In the genomic region with DNA sequence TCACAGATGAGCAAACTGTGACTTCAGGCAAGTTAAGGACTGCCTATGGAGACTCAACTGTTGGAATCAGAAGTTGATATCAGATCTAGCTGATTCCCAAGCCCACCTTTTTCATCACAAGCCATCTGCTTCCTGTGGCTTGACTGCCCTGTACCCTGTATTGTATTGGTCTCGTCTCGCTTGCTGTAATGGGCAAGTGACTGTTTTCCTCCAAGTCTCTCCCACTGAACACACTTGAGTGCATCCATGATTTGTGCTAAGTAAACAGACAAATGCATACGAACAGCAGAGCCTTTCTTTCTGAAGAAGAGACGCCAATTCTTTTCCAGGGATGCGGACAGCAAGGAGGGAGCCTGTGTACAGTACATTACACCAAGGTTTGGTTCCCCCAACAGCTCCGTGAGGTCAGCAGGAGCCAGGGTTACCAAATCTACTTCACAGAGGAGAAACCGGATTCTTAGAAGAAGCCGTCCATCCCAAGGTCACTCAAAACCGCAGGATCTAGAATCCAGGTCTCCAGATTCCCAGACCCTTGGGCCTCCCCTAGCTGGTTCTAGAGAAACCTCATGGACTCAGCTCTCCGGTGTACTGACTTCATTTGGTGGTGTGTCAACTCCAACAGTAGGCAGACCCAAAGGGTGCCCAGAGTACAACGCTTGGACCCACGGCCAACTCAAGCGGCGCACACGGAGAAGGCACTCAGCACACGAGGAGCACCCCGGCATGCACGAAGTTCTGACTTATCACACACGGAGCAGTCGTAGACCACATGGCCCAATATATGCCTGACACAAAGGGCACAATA, we compare ENCODE assay signal across 8 cellular contexts. TPM values are rescaled to one million over a fixed set of nuclear protein-coding genes. Genes with fewer than 3 reads are reported as not detected.
A peak's percentile ranks its signal among the peaks of the same experiment; 100 is the strongest.
DNase-seq lines count a peak whose midpoint lies in the region; FAIRE-seq and TF ChIP-seq lines count a peak whose summit lies in the region.

No MANE protein-coding gene starts in this region.

- in situ Hi-C loops in GM23248 (cut with MboI) = no loop called here

- no peaks in the 10 kb centered on the region for H4K20me1 ChIP-seq in DOHH2 (ENCODE audit: control insufficient read depth, insufficient read depth, low read depth, low read length)
- no peaks in the 10 kb centered on the region for H4K20me1 ChIP-seq in GM23248 (ENCODE audit: insufficient read depth)

- H3K27ac ChIP-seq in DOHH2 (ENCODE audit: low read depth, low read length) (peak overlapping the region; percentile 48), GM23248 (peak overlapping the region; percentile 51), subcutaneous abdominal adipose tissue (ENCODE audit: low read depth, low read length) (peak overlapping the region; percentile 75)

- H3K4me1 ChIP-seq in DOHH2 (ENCODE audit: control insufficient read depth, low read length) = peaks cover 20% of the 10 kb centered on the region
- peaks cover 17% of the 10 kb centered on the region for H3K4me1 ChIP-seq in GM23248 (ENCODE audit: insufficient read depth)
- H3K4me1 ChIP-seq in NT2/D1 (ENCODE audit: insufficient read depth, insufficient read length) = no peaks in the 10 kb centered on the region
- H3K4me1 ChIP-seq in subcutaneous abdominal adipose tissue (ENCODE audit: control insufficient read depth in 5 of 5, insufficient read depth in 5 of 5, low read length in 5 of 5) = peaks cover 2 to 28% (median 24%) of the 10 kb centered on the region in 5 donors

- H3K4me2 ChIP-seq in DOHH2 (ENCODE audit: low read length) (peak overlapping the region; percentile 95), GM23248 (ENCODE audit: unreplicated experiment) (peak overlapping the region; percentile 98)

- no peaks in the 10 kb centered on the region for H3K9me3 ChIP-seq in DOHH2 (ENCODE audit: control insufficient read depth, insufficient read depth, low read length)
- H3K9me3 ChIP-seq in GM23248 (ENCODE audit: low read depth) = no peaks in the 10 kb centered on the region
- H3K9me3 ChIP-seq in NT2/D1 (ENCODE audit: insufficient read depth, low read length) = no peaks in the 10 kb centered on the region
- no peaks in the 10 kb centered on the region for H3K9me3 ChIP-seq in subcutaneous abdominal adipose tissue (ENCODE audit: control insufficient read depth in 5 of 5, low read length in 5 of 5)

- H3K36me3 ChIP-seq in DOHH2 (ENCODE audit: control insufficient read depth, low read length) = peaks cover 80% of the 10 kb centered on the region
- H3K36me3 ChIP-seq in GM23248 (ENCODE audit: low read depth) = peaks cover 34% of the 10 kb centered on the region
- peaks cover 68% of the 10 kb centered on the region for H3K36me3 ChIP-seq in NT2/D1 (ENCODE audit: insufficient read depth, insufficient read length, low read length)
- peaks cover 19% of the 10 kb centered on the region for H3K36me3 ChIP-seq in bronchial epithelial cell (ENCODE audit: control insufficient read depth, insufficient read depth, low read length)
- peaks cover 41 to 58% (median 53%) of the 10 kb centered on the region in 5 donors for H3K36me3 ChIP-seq in subcutaneous abdominal adipose tissue (ENCODE audit: control insufficient read depth in 5 of 5, insufficient read depth in 5 of 5, low read length in 5 of 5)

- peak overlapping the region; percentile 95 for H2AFZ ChIP-seq in GM23248

- H3K27me3 ChIP-seq in DOHH2 (ENCODE audit: control insufficient read depth, low read length) = no peaks in the 10 kb centered on the region
- no peaks in the 10 kb centered on the region for H3K27me3 ChIP-seq in GM23248 (replicated peaks; ENCODE audit: insufficient read depth)
- H3K27me3 ChIP-seq in NT2/D1 (ENCODE audit: insufficient read depth, insufficient read length) = no peaks in the 10 kb centered on the region
- H3K27me3 ChIP-seq in bronchial epithelial cell (ENCODE audit: control insufficient read depth, insufficient read depth, low read length) = no peaks in the 10 kb centered on the region
- no peaks in the 10 kb centered on the region for H3K27me3 ChIP-seq in subcutaneous abdominal adipose tissue (ENCODE audit: control insufficient read depth in 5 of 5, insufficient read depth in 4 of 5, low read length in 5 of 5)

- H3K9me2 ChIP-seq in DOHH2 (replicated peaks; ENCODE audit: control insufficient read depth, low read length) = no peaks in the 10 kb centered on the region
- no peaks in the 10 kb centered on the region for H3K9me2 ChIP-seq in GM23248 (ENCODE audit: insufficient read depth)

- H3F3A ChIP-seq in DOHH2 (ENCODE audit: control insufficient read depth, insufficient read depth) (no peaks in the 10 kb centered on the region), GM23248 (ENCODE audit: insufficient read depth) (no peaks in the 10 kb centered on the region)

- 9% methylated on average over 20 of the region's 20 CpGs for WGBS in GM23248 (ENCODE audit: low coverage in 1 of 2, low lambda C conversion rate in 2 of 2, missing lambda C conversion rate in 2 of 2), 2 experiments

- H3K79me2 ChIP-seq in DOHH2 (ENCODE audit: control insufficient read depth, low read length) (peaks cover 69% of the 10 kb centered on the region), GM23248 (ENCODE audit: insufficient read depth) (peaks cover 75% of the 10 kb centered on the region)

- H3K9ac ChIP-seq in GM23248 (peak overlapping the region; percentile 90), NT2/D1 (ENCODE audit: insufficient read length, low read depth) (peak overlapping the region; percentile 97), subcutaneous abdominal adipose tissue (ENCODE audit: low read length in 5 of 5) (peak overlapping the region; percentile 71 to 93 (median 90))

- peak overlapping the region; percentile 89 for H3K4me3 ChIP-seq in DOHH2 (ENCODE audit: low read length)
- peak overlapping the region; percentile 97 for H3K4me3 ChIP-seq in GM23248
- H3K4me3 ChIP-seq in NT2/D1 (ENCODE audit: insufficient read length, low read depth) = peak overlapping the region; percentile 100
- H3K4me3 ChIP-seq in bronchial epithelial cell (ENCODE audit: low read depth, low read length) = peak overlapping the region; percentile 86
- peak overlapping the region; percentile 88 to 98 (median 95) for H3K4me3 ChIP-seq in subcutaneous abdominal adipose tissue (ENCODE audit: low read depth in 1 of 5, low read length in 5 of 5)

- DNase-seq in GM23248 (peak; percentile 68), NT2/D1 (ENCODE audit: low read depth, low spot score) (no peak), bronchial epithelial cell (ENCODE audit: low read depth) (peak; percentile 28), left kidney (ENCODE audit: low read depth, low spot score) (peak; percentile 54), SHP77 (lab: John Stamatoyannopoulos, UW) (no peak), SHP77 treated with DMSO at 0.1 percent for 48 hours (lab: John Stamatoyannopoulos, UW) (no peak)

- no peak for TF ChIP-seq CTCF in DOHH2 (IDR thresholded peaks at IDR 0.05; ENCODE audit: low read depth, low read length, poor library complexity, severe bottlenecking)
- no peak for TF ChIP-seq CTCF in bronchial epithelial cell (IDR thresholded peaks at IDR 0.05; ENCODE audit: insufficient read depth, low read length, severe bottlenecking)

- no peak for FAIRE-seq in bronchial epithelial cell (lab: Jason Lieb, UNC)

RNA-seq across cellular contexts. Expression of a gene that starts 1.2 kb away (rescaled TPM):
- 25.0 and 38.2 TPM in 2 replicates for total RNA-seq in GM23248 (2014; rRNA removed; shearing (Covaris generic))
- polyA plus RNA-seq in GM23248 (2016; fragmentation: Nextera tagmentation; extraction: Ambion mirVana) = 48.7 and 49.7 TPM in 2 replicates
- total RNA-seq in bronchial epithelial cell = 56.5 and 68.7 TPM in 2 replicates

RNA-seq across cellular contexts. Expression of a gene that starts 1.5 kb away (rescaled TPM):
- total RNA-seq in GM23248 (2014; rRNA removed; shearing (Covaris generic)) = 65.3 and 90.6 TPM in 2 replicates
- polyA plus RNA-seq in GM23248 (2016; fragmentation: Nextera tagmentation; extraction: Ambion mirVana) = 130 and 134 TPM in 2 replicates
- 173 and 182 TPM in 2 replicates for total RNA-seq in bronchial epithelial cell

RNA-seq across cellular contexts. Expression of a gene that starts 23.4 kb away (rescaled TPM):
- total RNA-seq in GM23248 (2014; rRNA removed; shearing (Covaris generic)) = not detected in 2 replicates
- not detected in 2 replicates for polyA plus RNA-seq in GM23248 (2016; fragmentation: Nextera tagmentation; extraction: Ambion mirVana)
- total RNA-seq in bronchial epithelial cell = not detected in 2 replicates

RNA-seq across cellular contexts. Expression of a gene that starts 27.0 kb away (rescaled TPM):
- total RNA-seq in GM23248 (2014; rRNA removed; shearing (Covaris generic)) = 20.4 and 23.8 TPM in 2 replicates
- 27.8 and 28.1 TPM in 2 replicates for polyA plus RNA-seq in GM23248 (2016; fragmentation: Nextera tagmentation; extraction: Ambion mirVana)
- total RNA-seq in bronchial epithelial cell = 19.2 and 25.5 TPM in 2 replicates

Comparison
In these comparisons a context has a peak if more than half of its experiments do, and no peak if none do; other contexts are left out.
1. DNase-seq: peak in GM23248 (single experiment), bronchial epithelial cell (single experiment) and left kidney (single experiment); none in NT2/D1 (single experiment), SHP77 (0 of 2) and SHP77 treated with DMSO at 0.1 percent for 48 hours (single experiment).
2. Peak in every context shown above with its lines, with median percentiles within 50 percentile points of each other: H3K27ac ChIP-seq, H3K4me3 ChIP-seq and H3K9ac ChIP-seq.